Comparison of ENCODE assay signal across 21 cellular contexts in genomic region chr7:40401406-40401805, GRCh38.
"Had no signal": no experiment of that assay in that cellular context is flagged by ENCODE, and none has a peak within 500 bp of the region (broad histone marks: within the 10 kb centered on the region; RNA-seq: fewer than 3 reads in every experiment).

No MANE protein-coding gene starts in this region.

- H3K27me3 ChIP-seq: brain microvascular endothelial cell, cardiac muscle cell had no signal

- H3K9me3 Mint-ChIP-seq: activated CD8-positive, alpha-beta T cell treated with anti-CD3 and anti-CD28 coated beads for 36 hours had no signal

- H3K36me3 Mint-ChIP-seq: activated naive CD4-positive, alpha-beta T cell treated with anti-CD3 and anti-CD28 coated beads, Interleukin-2, amount 50 U/mL, for 24 hours had no signal

- H3K27me3 Mint-ChIP-seq: activated CD8-positive, alpha-beta T cell treated with anti-CD3 and anti-CD28 coated beads for 36 hours; activated naive CD4-positive, alpha-beta T cell treated with anti-CD3 and anti-CD28 coated beads, Interleukin-2, amount 50 U/mL, for 24 hours had no signal

- H3K36me3 ChIP-seq: brain microvascular endothelial cell, cardiac muscle cell had no signal

- DNase-seq: activated CD4-positive, alpha-beta T cell treated with anti-CD3 and anti-CD28 coated beads for 4 hours; activated CD8-positive, alpha-beta memory T cell treated with anti-CD3 and anti-CD28 coated beads, Interleukin-2, amount 50 U/mL, for 4 hours; activated CD8-positive, alpha-beta T cell treated with anti-CD3 and anti-CD28 coated beads for 36 hours; activated naive CD4-positive, alpha-beta T cell; brain microvascular endothelial cell; IMR-90; KG1; NCI-H1092; NCI-H1417; NCI-H1930; NCI-H2171 treated with DMSO at 0.1 percent for 48 hours; NCI-H226; NCI-H510A; NCI-H526 treated with DMSO at 0.1 percent for 48 hours; NCI-H82; OCI-M1; RPMI8226; SK-N-SH; T-helper 1 cell had no signal

- H3K27ac Mint-ChIP-seq: activated CD8-positive, alpha-beta T cell treated with anti-CD3 and anti-CD28 coated beads for 36 hours; activated naive CD4-positive, alpha-beta T cell treated with anti-CD3 and anti-CD28 coated beads, Interleukin-2, amount 50 U/mL, for 24 hours had no signal

- H3K4me3 ChIP-seq: cardiac muscle cell had no signal

- H3K4me3 Mint-ChIP-seq: activated CD8-positive, alpha-beta T cell treated with anti-CD3 and anti-CD28 coated beads for 36 hours; activated naive CD4-positive, alpha-beta T cell treated with anti-CD3 and anti-CD28 coated beads, Interleukin-2, amount 50 U/mL, for 24 hours had no signal

- H3K27ac ChIP-seq: brain microvascular endothelial cell, cardiac muscle cell had no signal

- H3K4me1 Mint-ChIP-seq: activated naive CD4-positive, alpha-beta T cell treated with anti-CD3 and anti-CD28 coated beads, Interleukin-2, amount 50 U/mL, for 24 hours had no signal

- H3K9me3 ChIP-seq: SK-N-SH had no signal
